Comparison of ENCODE assay signal across 14 cellular contexts in genomic region chr6:167758309-167759023, GRCh38.
A peak's percentile ranks its signal among the peaks of the same experiment; 100 is the strongest.
DNase-seq lines count a peak whose midpoint lies in the region; ATAC-seq, FAIRE-seq and TF ChIP-seq lines count a peak whose summit lies in the region.
"Had no signal": no experiment of that assay in that cellular context is flagged by ENCODE, and none has a peak within 500 bp of the region (broad histone marks: within the 10 kb centered on the region; RNA-seq: fewer than 3 reads in every experiment).

No MANE protein-coding gene starts in this region.

- no peak for DNase-seq in HepG2 (ENCODE audit: low spot score)
- no peak for DNase-seq in right lobe of liver
- no peak for DNase-seq in neural progenitor cell (ENCODE audit: low spot score)
- peak; percentile 49 for DNase-seq in sigmoid colon
- no peak for DNase-seq in DMS79 treated with DMSO at 0.1 percent for 48 hours (lab: John Stamatoyannopoulos, UW)
- DNase-seq in right cardiac atrium = no peak
- DNase-seq in GM12892 (ENCODE audit: insufficient read length) = no peak
- DNase-seq: CD4-positive, CD25-positive, alpha-beta regulatory T cell; GOT3; H9 had no signal

- TF ChIP-seq CTCF in HepG2 (CRISPR knock-in tag; IDR thresholded peaks at IDR 0.05) (no peak), right lobe of liver (IDR thresholded peaks at IDR 0.05) (no peak), neural progenitor cell (IDR thresholded peaks at IDR 0.05) (no peak), sigmoid colon (IDR thresholded peaks at IDR 0.05) (no peak)

- H3K27ac Mint-ChIP-seq in neural progenitor cell = peak overlapping the region; percentile 52
- H3K27ac Mint-ChIP-seq: CD4-positive, CD25-positive, alpha-beta regulatory T cell had no signal

- H3K9me3 ChIP-seq in HepG2 (ENCODE audit: low read length) (no peaks in the 10 kb centered on the region), right lobe of liver (no peaks in the 10 kb centered on the region), neural progenitor cell (ENCODE audit: low read depth) (no peaks in the 10 kb centered on the region), sigmoid colon (no peaks in the 10 kb centered on the region), right cardiac atrium (ENCODE audit: control insufficient read depth, low read length) (no peaks in the 10 kb centered on the region)

- no TSS peak for BruUV-seq in HepG2 (replicated peaks; lab: Mats Ljungman, UMichigan)

- WGBS in HepG2 (ENCODE audit: low lambda C conversion rate) = 96% methylated on average over 14 of the region's 20 CpGs
- 86% methylated on average over 2 of the region's 20 CpGs for WGBS in right lobe of liver (ENCODE audit: insufficient coverage, low coverage, low lambda C conversion rate, missing lambda C conversion rate)
- WGBS in sigmoid colon, 2 donors = 92 to 94% methylated on average over 20 of the region's 20 CpGs
- WGBS in right cardiac atrium = 94% methylated on average over 20 of the region's 20 CpGs

- H3K79me2 ChIP-seq in HepG2 (ENCODE audit: insufficient read depth, low read length) = no peaks in the 10 kb centered on the region
- H3K79me2 ChIP-seq in neural progenitor cell (ENCODE audit: low read depth) = no peaks in the 10 kb centered on the region

- no peak overlapping the region for H3K4me3 ChIP-seq in HepG2 (replicated peaks in 1 of 3; ENCODE audit: insufficient read depth in 1 of 3, low read depth in 2 of 3, low read length in 3 of 3)
- no peak overlapping the region for H3K4me3 ChIP-seq in right lobe of liver
- no peak overlapping the region for H3K4me3 ChIP-seq in neural progenitor cell
- no peak overlapping the region for H3K4me3 ChIP-seq in sigmoid colon
- no peak overlapping the region for H3K4me3 ChIP-seq in right cardiac atrium (ENCODE audit: low read length)
- H3K4me3 ChIP-seq: GM12878 had no signal

- intact Hi-C loops in HepG2 (cut with micrococcal nuclease; ENCODE audit: unreplicated experiment) = no loop called here
- intact Hi-C loops in right lobe of liver (cut with DNase I) = no loop called here
- intact Hi-C loops in sigmoid colon (cut with DNase I) = no loop called here
- intact Hi-C loops in right cardiac atrium (cut with DNase I) = no loop called here

- no peaks in the 10 kb centered on the region for H3K36me3 Mint-ChIP-seq in neural progenitor cell
- H3K36me3 Mint-ChIP-seq: CD4-positive, CD25-positive, alpha-beta regulatory T cell had no signal

- H3K4me1 Mint-ChIP-seq in neural progenitor cell = peaks cover 55% of the 10 kb centered on the region
- H3K4me1 Mint-ChIP-seq: CD4-positive, CD25-positive, alpha-beta regulatory T cell had no signal

- POLR2A ChIA-PET in HepG2 (lab: Yijun Ruan, JAX) = no interaction called here

- no peaks in the 10 kb centered on the region for H3F3A ChIP-seq in neural progenitor cell (ENCODE audit: low read depth)

- FAIRE-seq in HepG2 (lab: Jason Lieb, UNC) = no peak
- no peak for FAIRE-seq in GM12892 (lab: Jason Lieb, UNC)
- FAIRE-seq: GM12878 had no signal

- peaks cover 10% of the 10 kb centered on the region for H3K9me3 Mint-ChIP-seq in neural progenitor cell

- TF ChIP-seq EP300 in HepG2 (IDR thresholded peaks at IDR 0.05; ENCODE audit: low read depth in 2 of 2, low read length in 2 of 2) (no peak), HepG2 (CRISPR knock-in tag; IDR thresholded peaks at IDR 0.05; ENCODE audit: borderline replicate concordance) (no peak), sigmoid colon (IDR thresholded peaks at IDR 0.05) (no peak)

- H3K27me3 ChIP-seq in HepG2 (ENCODE audit: control insufficient read depth in 1 of 2, insufficient read depth in 2 of 2, low read length in 2 of 2) (no peaks in the 10 kb centered on the region), right lobe of liver (no peaks in the 10 kb centered on the region), neural progenitor cell (no peaks in the 10 kb centered on the region), sigmoid colon (no peaks in the 10 kb centered on the region), right cardiac atrium (ENCODE audit: control insufficient read depth, insufficient read depth) (no peaks in the 10 kb centered on the region)

- CTCF ChIA-PET in HepG2 (lab: Yijun Ruan, JAX; ENCODE audit: low intra/inter-chr PET ratio, low total read pairs) = no interaction called here

- peaks cover 8% of the 10 kb centered on the region for H3K27me3 Mint-ChIP-seq in neural progenitor cell (ENCODE audit: insufficient read depth, low read depth)
- H3K27me3 Mint-ChIP-seq: CD4-positive, CD25-positive, alpha-beta regulatory T cell had no signal

- peak overlapping the region; percentile 6 for H3K4me3 Mint-ChIP-seq in neural progenitor cell
- H3K4me3 Mint-ChIP-seq: CD4-positive, CD25-positive, alpha-beta regulatory T cell; H9 had no signal

- no peak for TF ChIP-seq POLR2A in HepG2 (IDR thresholded peaks at IDR 0.05; ENCODE audit: insufficient read depth in 1 of 2, low read depth in 2 of 2, low read length in 2 of 2)
- TF ChIP-seq POLR2A in right lobe of liver (IDR thresholded peaks at IDR 0.05) = no peak
- no peak for TF ChIP-seq POLR2A in sigmoid colon (IDR thresholded peaks at IDR 0.05)
- TF ChIP-seq POLR2A in GM12892 (IDR thresholded peaks at IDR 0.05; ENCODE audit: low read depth, low read length) = no peak

- no peak overlapping the region for H3K27ac ChIP-seq in HepG2 (ENCODE audit: extremely low read length, insufficient read depth, low read length)
- no peak overlapping the region for H3K27ac ChIP-seq in right lobe of liver
- no peak overlapping the region for H3K27ac ChIP-seq in neural progenitor cell
- H3K27ac ChIP-seq in sigmoid colon = no peak overlapping the region
- H3K27ac ChIP-seq in right cardiac atrium (ENCODE audit: low read length) = no peak overlapping the region
- H3K27ac ChIP-seq: 22Rv1, HL-60 had no signal

- H2AFZ ChIP-seq in HepG2 (ENCODE audit: low read length) = no peak overlapping the region
- no peak overlapping the region for H2AFZ ChIP-seq in neural progenitor cell (replicated peaks)

- H3K9ac ChIP-seq in HepG2 (ENCODE audit: insufficient read depth, low read depth, low read length) (no peak overlapping the region), neural progenitor cell (no peak overlapping the region)

- in situ Hi-C loops in HepG2 (cut with HindIII; ENCODE audit: extremely low pct_ligation_motif_present, low pct_unique_long_range_greater_than_20kb) = no loop called here

- TF ChIP-seq RAD21 in HepG2 (CRISPR knock-in tag; IDR thresholded peaks at IDR 0.05) = no peak

- no peak overlapping the region for H3K4me2 ChIP-seq in HepG2 (ENCODE audit: low read depth, low read length)
- H3K4me2 ChIP-seq in neural progenitor cell = no peak overlapping the region

- H3K4me1 ChIP-seq in HepG2 (ENCODE audit: insufficient read depth, low read length) (peaks cover 62% of the 10 kb centered on the region), right lobe of liver (peaks cover 0 to 25% (median 12%) of the 10 kb centered on the region in 4 donors), neural progenitor cell (no peaks in the 10 kb centered on the region), sigmoid colon (peaks cover 0 to 16% (median 13%) of the 10 kb centered on the region in 4 donors), right cardiac atrium (ENCODE audit: control insufficient read depth, insufficient read depth, low read length) (peaks cover 10% of the 10 kb centered on the region)

- H3K36me3 ChIP-seq in HepG2 (replicated peaks in 1 of 2; ENCODE audit: control insufficient read depth in 1 of 2, insufficient read depth in 2 of 2, low read length in 2 of 2) = no peaks in the 10 kb centered on the region
- H3K36me3 ChIP-seq in right lobe of liver = no peaks in the 10 kb centered on the region
- H3K36me3 ChIP-seq in neural progenitor cell = no peaks in the 10 kb centered on the region
- H3K36me3 ChIP-seq in sigmoid colon = no peaks in the 10 kb centered on the region

- H4K20me1 ChIP-seq in HepG2 (ENCODE audit: insufficient read depth, low read length) = no peaks in the 10 kb centered on the region
- H4K20me1 ChIP-seq in neural progenitor cell (ENCODE audit: low read depth) = no peaks in the 10 kb centered on the region

- ATAC-seq in HepG2 = no peak
- ATAC-seq in right lobe of liver = no peak
- ATAC-seq in right cardiac atrium = no peak
- ATAC-seq in HG03521 (IDR thresholded peaks at IDR 0.05; ENCODE audit: unreplicated experiment) = no peak
- ATAC-seq: GM12878 had no signal

TF ChIP-seq in HepG2, 621 proteins besides CTCF, POLR2A, EP300 and RAD21:
- no peak for TF ChIP-seq ZNF382 (CRISPR knock-in tag; IDR thresholded peaks at IDR 0.05; ENCODE audit: borderline replicate concordance)
- 0 out of 2 replicates have a peak, but pooled peaks have one; percentile 18 for TF ChIP-seq STAG1 (CRISPR knock-in tag; IDR thresholded peaks at IDR 0.05)
